1 cellular context compared by ENCODE assay signal in the genomic region with DNA sequence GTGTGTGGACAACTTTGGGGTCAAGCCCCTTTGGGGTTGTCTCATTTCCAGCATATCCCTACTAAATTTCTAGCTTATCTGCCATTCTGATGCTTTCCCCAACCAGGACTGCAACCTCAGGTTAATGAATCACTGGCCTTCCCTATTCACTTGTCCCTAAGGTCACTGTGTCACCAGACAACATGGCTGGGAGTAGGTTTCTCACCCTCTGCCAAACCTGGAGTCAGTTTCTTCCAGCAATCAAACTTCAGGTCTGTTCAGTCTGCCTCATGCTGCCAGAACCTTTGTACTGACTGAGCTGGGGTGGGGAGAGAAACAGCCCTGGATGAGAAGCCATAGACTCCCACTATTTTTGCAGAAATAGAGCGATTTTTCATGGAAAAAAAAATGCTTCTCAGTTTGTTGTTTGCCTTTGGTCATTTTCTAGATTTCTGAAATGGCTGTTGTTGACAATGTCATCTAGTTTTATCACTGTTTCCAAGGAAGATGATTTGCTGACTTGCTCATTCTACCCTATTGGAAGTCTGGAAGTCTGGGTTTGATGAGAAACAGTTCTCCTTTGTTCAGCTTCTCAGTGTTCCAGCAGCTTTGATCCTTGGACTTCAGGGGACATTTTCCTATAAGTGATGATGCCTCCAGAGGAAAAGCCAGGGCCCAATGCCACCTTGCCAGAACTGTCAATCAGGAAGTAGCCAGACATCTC.
A peak's percentile ranks its signal among the peaks of the same experiment; 100 is the strongest.
TF ChIP-seq lines count a peak whose summit lies in the region.

No MANE protein-coding gene starts in this region.

TF ChIP-seq in liver, 16 proteins besides CTCF, POLR2A, EP300 and RAD21 (continued from another document):
- TF ChIP-seq, protein P1, sequence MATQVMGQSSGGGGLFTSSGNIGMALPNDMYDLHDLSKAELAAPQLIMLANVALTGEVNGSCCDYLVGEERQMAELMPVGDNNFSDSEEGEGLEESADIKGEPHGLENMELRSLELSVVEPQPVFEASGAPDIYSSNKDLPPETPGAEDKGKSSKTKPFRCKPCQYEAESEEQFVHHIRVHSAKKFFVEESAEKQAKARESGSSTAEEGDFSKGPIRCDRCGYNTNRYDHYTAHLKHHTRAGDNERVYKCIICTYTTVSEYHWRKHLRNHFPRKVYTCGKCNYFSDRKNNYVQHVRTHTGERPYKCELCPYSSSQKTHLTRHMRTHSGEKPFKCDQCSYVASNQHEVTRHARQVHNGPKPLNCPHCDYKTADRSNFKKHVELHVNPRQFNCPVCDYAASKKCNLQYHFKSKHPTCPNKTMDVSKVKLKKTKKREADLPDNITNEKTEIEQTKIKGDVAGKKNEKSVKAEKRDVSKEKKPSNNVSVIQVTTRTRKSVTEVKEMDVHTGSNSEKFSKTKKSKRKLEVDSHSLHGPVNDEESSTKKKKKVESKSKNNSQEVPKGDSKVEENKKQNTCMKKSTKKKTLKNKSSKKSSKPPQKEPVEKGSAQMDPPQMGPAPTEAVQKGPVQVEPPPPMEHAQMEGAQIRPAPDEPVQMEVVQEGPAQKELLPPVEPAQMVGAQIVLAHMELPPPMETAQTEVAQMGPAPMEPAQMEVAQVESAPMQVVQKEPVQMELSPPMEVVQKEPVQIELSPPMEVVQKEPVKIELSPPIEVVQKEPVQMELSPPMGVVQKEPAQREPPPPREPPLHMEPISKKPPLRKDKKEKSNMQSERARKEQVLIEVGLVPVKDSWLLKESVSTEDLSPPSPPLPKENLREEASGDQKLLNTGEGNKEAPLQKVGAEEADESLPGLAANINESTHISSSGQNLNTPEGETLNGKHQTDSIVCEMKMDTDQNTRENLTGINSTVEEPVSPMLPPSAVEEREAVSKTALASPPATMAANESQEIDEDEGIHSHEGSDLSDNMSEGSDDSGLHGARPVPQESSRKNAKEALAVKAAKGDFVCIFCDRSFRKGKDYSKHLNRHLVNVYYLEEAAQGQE (IDR thresholded peaks at IDR 0.05), result peak; percentile 27
- TF ChIP-seq JUND (IDR thresholded peaks at IDR 0.05) (peak; percentile 29 to 64), EGR1 (IDR thresholded peaks at IDR 0.05; ENCODE audit: low read depth in 2 of 2) (no peak), TAF1 (conservative IDR thresholded peaks at IDR 0.05) (no peak), FOXA1 (IDR thresholded peaks at IDR 0.05) (no peak), RXRA (IDR thresholded peaks at IDR 0.05) (peak; percentile 87 to 89), SP1 (IDR thresholded peaks at IDR 0.05) (peak; percentile 74), YY1 (IDR thresholded peaks at IDR 0.05) (peak; percentile 95), NR2F2 (IDR thresholded peaks at IDR 0.05) (peak; percentile 27), GABPA (IDR thresholded peaks at IDR 0.05 in 1 of 2, conservative IDR thresholded peaks at IDR 0.05 in 1 of 2) (no peak), HNF4A (conservative IDR thresholded peaks at IDR 0.05) (peak; percentile 78 to 81)
- TF ChIP-seq, protein P2, sequence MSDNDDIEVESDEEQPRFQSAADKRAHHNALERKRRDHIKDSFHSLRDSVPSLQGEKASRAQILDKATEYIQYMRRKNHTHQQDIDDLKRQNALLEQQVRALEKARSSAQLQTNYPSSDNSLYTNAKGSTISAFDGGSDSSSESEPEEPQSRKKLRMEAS (IDR thresholded peaks at IDR 0.05), result peak; percentile 36
- TF ChIP-seq, protein P3, sequence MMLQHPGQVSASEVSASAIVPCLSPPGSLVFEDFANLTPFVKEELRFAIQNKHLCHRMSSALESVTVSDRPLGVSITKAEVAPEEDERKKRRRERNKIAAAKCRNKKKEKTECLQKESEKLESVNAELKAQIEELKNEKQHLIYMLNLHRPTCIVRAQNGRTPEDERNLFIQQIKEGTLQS (IDR thresholded peaks at IDR 0.05), result no peak
- TF ChIP-seq, protein P4, sequence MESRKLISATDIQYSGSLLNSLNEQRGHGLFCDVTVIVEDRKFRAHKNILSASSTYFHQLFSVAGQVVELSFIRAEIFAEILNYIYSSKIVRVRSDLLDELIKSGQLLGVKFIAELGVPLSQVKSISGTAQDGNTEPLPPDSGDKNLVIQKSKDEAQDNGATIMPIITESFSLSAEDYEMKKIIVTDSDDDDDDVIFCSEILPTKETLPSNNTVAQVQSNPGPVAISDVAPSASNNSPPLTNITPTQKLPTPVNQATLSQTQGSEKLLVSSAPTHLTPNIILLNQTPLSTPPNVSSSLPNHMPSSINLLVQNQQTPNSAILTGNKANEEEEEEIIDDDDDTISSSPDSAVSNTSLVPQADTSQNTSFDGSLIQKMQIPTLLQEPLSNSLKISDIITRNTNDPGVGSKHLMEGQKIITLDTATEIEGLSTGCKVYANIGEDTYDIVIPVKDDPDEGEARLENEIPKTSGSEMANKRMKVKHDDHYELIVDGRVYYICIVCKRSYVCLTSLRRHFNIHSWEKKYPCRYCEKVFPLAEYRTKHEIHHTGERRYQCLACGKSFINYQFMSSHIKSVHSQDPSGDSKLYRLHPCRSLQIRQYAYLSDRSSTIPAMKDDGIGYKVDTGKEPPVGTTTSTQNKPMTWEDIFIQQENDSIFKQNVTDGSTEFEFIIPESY (IDR thresholded peaks at IDR 0.05), result no peak
